In the genomic region with DNA sequence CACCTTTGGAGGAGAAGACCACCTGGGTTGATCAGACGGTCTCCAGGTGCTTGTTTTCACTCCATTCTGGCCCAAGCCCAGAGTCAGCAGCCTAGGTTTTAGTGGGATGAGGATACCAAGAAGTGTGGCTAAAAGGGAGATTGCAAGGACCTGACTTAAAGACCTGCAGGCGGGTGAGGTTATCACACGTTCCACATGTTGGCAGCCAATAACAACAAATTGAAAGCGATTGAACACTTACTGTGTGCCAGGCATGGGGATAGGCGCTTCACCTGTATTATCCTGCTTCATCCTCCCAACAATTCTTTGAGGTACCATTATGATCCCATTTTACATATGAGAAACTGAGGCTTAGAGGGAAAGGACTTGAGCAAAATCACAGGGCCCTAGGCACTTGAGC, we compare ENCODE assay signal across 13 cellular contexts. TPM values are rescaled to one million over a fixed set of nuclear protein-coding genes. Genes with fewer than 3 reads are reported as not detected.
DNase-seq lines count a peak whose midpoint lies in the region; ATAC-seq and TF ChIP-seq lines count a peak whose summit lies in the region.
"Had no signal": no experiment of that assay in that cellular context is flagged by ENCODE, and none has a peak within 500 bp of the region (broad histone marks: within the 10 kb centered on the region; RNA-seq: fewer than 3 reads in every experiment).

No MANE protein-coding gene starts in this region.

- no peaks in the 10 kb centered on the region for H3K9me2 ChIP-seq in OCI-LY7 (ENCODE audit: insufficient read depth, low read length)
- H3K9me2 ChIP-seq in MM.1S (replicated peaks; ENCODE audit: insufficient read depth, low read length) = no peaks in the 10 kb centered on the region

- H2AFZ ChIP-seq in OCI-LY7 (ENCODE audit: low read length) (no peak overlapping the region), MM.1S (ENCODE audit: low read length) (no peak overlapping the region)

- H3K4me3 Mint-ChIP-seq in CD8-positive, alpha-beta memory T cell = peak overlapping the region; percentile 96 to 100 (median 98)
- H3K4me3 Mint-ChIP-seq in naive thymus-derived CD8-positive, alpha-beta T cell = peak overlapping the region; percentile 88 to 100 (median 96)

- no peaks in the 10 kb centered on the region for H3K27me3 ChIP-seq in CD8-positive, alpha-beta memory T cell (ENCODE audit: insufficient read depth, low read length, poor library complexity, severe bottlenecking)
- H3K27me3 ChIP-seq in MM.1S (replicated peaks; ENCODE audit: insufficient read depth, low read length) = no peaks in the 10 kb centered on the region
- H3K27me3 ChIP-seq: foreskin keratinocyte, suprapubic skin had no signal

- peaks cover 58 to 66% (median 65%) of the 10 kb centered on the region in 3 donors for H3K4me1 Mint-ChIP-seq in CD8-positive, alpha-beta memory T cell
- H3K4me1 Mint-ChIP-seq in naive thymus-derived CD8-positive, alpha-beta T cell = peaks cover 38 to 71% (median 62%) of the 10 kb centered on the region in 4 donors

- BruUV-seq in OCI-LY7 (replicated peaks; lab: Mats Ljungman, UMichigan) = no TSS peak

- TF ChIP-seq CTCF in OCI-LY7 (conservative IDR thresholded peaks at IDR 0.05; ENCODE audit: low read length) (no peak), MM.1S (IDR thresholded peaks at IDR 0.05; ENCODE audit: low read length) (no peak)

- H4K20me1 ChIP-seq in OCI-LY7 (ENCODE audit: insufficient read depth, low read length) (peaks cover 21% of the 10 kb centered on the region), MM.1S (ENCODE audit: insufficient read depth, low read length) (no peaks in the 10 kb centered on the region)

- H3K79me2 ChIP-seq in OCI-LY7 (ENCODE audit: insufficient read depth, low read depth, low read length) = peaks cover 60% of the 10 kb centered on the region
- peaks cover 47% of the 10 kb centered on the region for H3K79me2 ChIP-seq in MM.1S (ENCODE audit: low read length)

- CTCF ChIA-PET in CD8-positive, alpha-beta memory T cell (lab: Charles Lee) = interaction anchor here (1.2 to 1.3 kb wide), 3 partner anchors 71 to 357 kb away, joined by 3 to 5 read pairs (median 3); no protein-coding TSS in a partner anchor
- CTCF ChIA-PET in OCI-LY7 (lab: Charles Lee; ENCODE audit: unreplicated experiment) = no interaction called here

- peaks cover 0 to 18% of the 10 kb centered on the region in 2 donors for H3K27me3 Mint-ChIP-seq in CD8-positive, alpha-beta memory T cell
- H3K27me3 Mint-ChIP-seq in naive thymus-derived CD8-positive, alpha-beta T cell = no peaks in the 10 kb centered on the region

- H3K4me1 ChIP-seq in CD8-positive, alpha-beta memory T cell (ENCODE audit: insufficient read depth, low read length) = peaks cover 49% of the 10 kb centered on the region
- peaks cover 60% of the 10 kb centered on the region for H3K4me1 ChIP-seq in OCI-LY7 (ENCODE audit: insufficient read depth, low read length, poor library complexity, severe bottlenecking)
- H3K4me1 ChIP-seq in MM.1S (ENCODE audit: low read length) = peaks cover 52% of the 10 kb centered on the region

- H3K9me3 Mint-ChIP-seq in CD8-positive, alpha-beta memory T cell = peaks cover 0 to 8% (median 3%) of the 10 kb centered on the region in 5 donors
- peaks cover 0 to 4% (median 0%) of the 10 kb centered on the region in 9 donors for H3K9me3 Mint-ChIP-seq in naive thymus-derived CD8-positive, alpha-beta T cell

- H3K36me3 Mint-ChIP-seq in CD8-positive, alpha-beta memory T cell = peaks cover 30 to 82% (median 35%) of the 10 kb centered on the region in 3 donors
- H3K36me3 Mint-ChIP-seq in naive thymus-derived CD8-positive, alpha-beta T cell = peaks cover 22 to 51% (median 33%) of the 10 kb centered on the region in 3 donors

- H3F3A ChIP-seq in MM.1S (ENCODE audit: insufficient read depth, low read length) = peaks cover 47% of the 10 kb centered on the region

- POLR2A ChIA-PET in CD8-positive, alpha-beta memory T cell (lab: Charles Lee) = interaction anchor here (0.7 to 2.1 kb wide), 4 partner anchors 8 to 202 kb away, joined by 3 to 9 read pairs (median 5); no protein-coding TSS in a partner anchor
- POLR2A ChIA-PET in OCI-LY7 (lab: Charles Lee) = interaction anchor here (0.9 to 1.4 kb wide), 2 partner anchors 9 to 49 kb away, joined by 3 to 4 read pairs; no protein-coding TSS in a partner anchor
- POLR2A ChIA-PET in naive thymus-derived CD8-positive, alpha-beta T cell (lab: Charles Lee) = interaction anchor here (1.0 to 7.9 kb wide), 9 partner anchors 8 to 201 kb away, joined by 3 to 289 read pairs (median 5); no protein-coding TSS in a partner anchor

- H3K4me2 ChIP-seq in OCI-LY7 (ENCODE audit: low read length) = peak overlapping the region; percentile 88
- H3K4me2 ChIP-seq in MM.1S (ENCODE audit: low read depth, low read length) = no peak overlapping the region

- intact Hi-C loops in OCI-LY7 (cut with micrococcal nuclease; ENCODE audit: unreplicated experiment) = no loop called here

- ATAC-seq in naive thymus-derived CD8-positive, alpha-beta T cell = no peak
- ATAC-seq in activated CD4-positive, CD25-positive, alpha-beta regulatory T cell treated with anti-CD3 and anti-CD28 coated beads, Interleukin-2, amount 50 U/mL, for 24 hours = no peak
- ATAC-seq: foreskin keratinocyte, K562 had no signal

- DNase-seq in CD8-positive, alpha-beta memory T cell = peak in 1 of 5 donors; percentile 28
- DNase-seq in OCI-LY7 (ENCODE audit: low spot score) = no peak
- peak; percentile 26 for DNase-seq in astrocyte of the hippocampus (ENCODE audit: low read depth, low spot score)
- peak in 3 of 10 donors; percentile 15 to 35 (median 18) for DNase-seq in naive thymus-derived CD8-positive, alpha-beta T cell
- no peak for DNase-seq in MM.1S
- no peak for DNase-seq in OCI-M2 (lab: John Stamatoyannopoulos, UW; ENCODE audit: unreplicated experiment)
- DNase-seq: foreskin keratinocyte; NCI-H2029; NK-92 treated with Interleukin-12 subunit alpha and Interleukin-12 subunit beta, amount 100 ng/mL, for 24 hours; sigmoid colon had no signal

- H3K4me3 ChIP-seq in CD8-positive, alpha-beta memory T cell (ENCODE audit: low read length) = peak overlapping the region; percentile 75
- H3K4me3 ChIP-seq in OCI-LY7 (ENCODE audit: low read depth, low read length, poor library complexity, severe bottlenecking) (peak overlapping the region; percentile 96), MM.1S (ENCODE audit: low read length) (no peak overlapping the region)
- H3K4me3 ChIP-seq: K562, sigmoid colon had no signal

- H3K27ac Mint-ChIP-seq in CD8-positive, alpha-beta memory T cell = peak overlapping the region; percentile 91 to 100 (median 99)
- H3K27ac Mint-ChIP-seq in naive thymus-derived CD8-positive, alpha-beta T cell = peak overlapping the region; percentile 95 to 99 (median 98)

- no peak overlapping the region for H3K9ac ChIP-seq in MM.1S (ENCODE audit: low read length)

- H3K36me3 ChIP-seq in CD8-positive, alpha-beta memory T cell (ENCODE audit: insufficient read depth, low read length) = peaks cover 22% of the 10 kb centered on the region
- H3K36me3 ChIP-seq in OCI-LY7 (ENCODE audit: insufficient read depth, low read length) = 0 out of 2 replicates have a peak, but pooled peaks cover 11% of the 10 kb centered on the region
- H3K36me3 ChIP-seq in MM.1S (replicated peaks; ENCODE audit: insufficient read depth, low read length) = no peaks in the 10 kb centered on the region
- H3K36me3 ChIP-seq: sigmoid colon, suprapubic skin had no signal

- H3K9me3 ChIP-seq in CD8-positive, alpha-beta memory T cell (ENCODE audit: low read length) = no peaks in the 10 kb centered on the region
- H3K9me3 ChIP-seq in OCI-LY7 (ENCODE audit: low read length) = no peaks in the 10 kb centered on the region
- H3K9me3 ChIP-seq in MM.1S (replicated peaks; ENCODE audit: insufficient read depth, low read length) = no peaks in the 10 kb centered on the region
- H3K9me3 ChIP-seq: sigmoid colon, suprapubic skin had no signal

- H3K27ac ChIP-seq in CD8-positive, alpha-beta memory T cell (ENCODE audit: low read depth, low read length) = peak overlapping the region; percentile 95
- H3K27ac ChIP-seq in OCI-LY7 (ENCODE audit: low read depth, low read length, poor library complexity, severe bottlenecking) (no peak overlapping the region), MM.1S (ENCODE audit: low read length) (no peak overlapping the region)
- H3K27ac ChIP-seq: sigmoid colon, suprapubic skin had no signal

RNA-seq across cellular contexts. Expression of a gene that starts 5.0 kb away (rescaled TPM):
- total RNA-seq in CD8-positive, alpha-beta memory T cell = 10 to 100 TPM; 54.0 to 54.7 TPM
- polyA plus RNA-seq in CD8-positive, alpha-beta memory T cell = 247 TPM
- 15.4 and 15.7 TPM in 2 replicates for total RNA-seq in OCI-LY7 (2014; rRNA removed; shearing (Covaris generic))
- total RNA-seq in OCI-LY7 (2022) = 18.9 and 19.6 TPM in 2 replicates
- total RNA-seq in naive thymus-derived CD8-positive, alpha-beta T cell = 100 to 1,000 TPM; 137 to 142 TPM
- 100 to 1,000 TPM in 2 of 3 donors, 10 to 100 TPM in 1; 52.9 to 140 (median 112) TPM for polyA plus RNA-seq in naive thymus-derived CD8-positive, alpha-beta T cell
